15 cellular contexts compared by ENCODE assay signal in the genomic region with DNA sequence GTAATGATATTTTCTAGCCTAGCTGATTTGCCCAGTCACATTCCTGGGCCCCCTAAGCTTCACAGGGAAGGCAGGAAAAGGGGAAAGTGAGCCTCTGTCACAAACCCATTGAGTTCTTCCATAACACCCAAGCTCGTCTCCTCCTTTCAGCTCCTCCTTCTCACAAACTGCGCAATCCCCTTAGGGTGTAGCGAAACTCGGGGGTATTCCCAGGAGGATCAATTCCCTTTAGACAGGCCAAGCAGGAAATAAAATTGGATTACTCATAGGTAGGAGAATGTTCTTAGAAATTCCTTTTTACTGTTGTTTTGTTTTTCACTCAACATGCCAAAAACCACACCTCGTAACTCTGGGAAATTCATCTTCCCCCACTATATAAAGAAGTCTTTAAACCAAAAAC.
A peak's percentile ranks its signal among the peaks of the same experiment; 100 is the strongest.
DNase-seq lines count a peak whose midpoint lies in the region; ATAC-seq and TF ChIP-seq lines count a peak whose summit lies in the region.
"Had no signal": no experiment of that assay in that cellular context is flagged by ENCODE, and none has a peak within 500 bp of the region (broad histone marks: within the 10 kb centered on the region; RNA-seq: fewer than 3 reads in every experiment).

No MANE protein-coding gene starts in this region.

- peak overlapping the region; percentile 55 for H3K27ac ChIP-seq in ACC112 (ENCODE audit: low read depth, low read length)
- peak overlapping the region in 1 of 4 donors; percentile 14 for H3K27ac ChIP-seq in body of pancreas
- H3K27ac ChIP-seq in upper lobe of right lung: no peak overlapping the region
- H3K27ac ChIP-seq: upper lobe of left lung had no signal

- TF ChIP-seq CTCF in body of pancreas (IDR thresholded peaks at IDR 0.05) (no peak), upper lobe of right lung (IDR thresholded peaks at IDR 0.05) (no peak)

- H3K9me3 ChIP-seq in body of pancreas: no peaks in the 10 kb centered on the region
- H3K9me3 ChIP-seq in upper lobe of right lung: no peaks in the 10 kb centered on the region
- H3K9me3 ChIP-seq: upper lobe of left lung had no signal

- DNase-seq in HPDE6-E6E7 (ENCODE audit: extremely low spot score) (peak; percentile 53), body of pancreas (no peak), hepatic stellate cell (ENCODE audit: low spot score) (peak; percentile 12), foreskin melanocyte (no peak), RPMI8226 (no peak), upper lobe of right lung (no peak)
- DNase-seq: activated naive CD8-positive, alpha-beta T cell treated with anti-CD3 and anti-CD28 coated beads, Interleukin-2, amount 50 U/mL, for 24 hours; glutamatergic neuron; immature natural killer cell; NCI-H2081 treated with DMSO at 0.1 percent for 48 hours; stimulated activated naive CD8-positive, alpha-beta T cell treated with anti-CD3 and anti-CD28 coated beads, Interleukin-15, amount 100 ng/mL, for 72 hours; T-helper 1 cell; upper lobe of left lung had no signal

- WGBS in body of pancreas, 2 donors: 55 to 59% methylated on average over 5 of the region's 5 CpGs

- ATAC-seq in body of pancreas (peak; percentile 82), GM19328 (IDR thresholded peaks at IDR 0.05; ENCODE audit: unreplicated experiment) (no peak), upper lobe of right lung (no peak)
- ATAC-seq: activated naive CD8-positive, alpha-beta T cell treated with anti-CD3 and anti-CD28 coated beads, Interleukin-2, amount 50 U/mL, for 24 hours; stimulated activated naive CD8-positive, alpha-beta T cell treated with anti-CD3 and anti-CD28 coated beads, Interleukin-15, amount 100 ng/mL, for 72 hours had no signal

- H3K4me1 ChIP-seq in ACC112 (ENCODE audit: control insufficient read depth, insufficient read depth, low read length, unreplicated experiment): peaks cover 16% of the 10 kb centered on the region
- H3K4me1 ChIP-seq in body of pancreas: no peaks in the 10 kb centered on the region
- no peaks in the 10 kb centered on the region for H3K4me1 ChIP-seq in upper lobe of right lung

- H2AFZ ChIP-seq in ACC112 (ENCODE audit: low read length, unreplicated experiment): no peak overlapping the region

- no peaks in the 10 kb centered on the region for H3K36me3 ChIP-seq in ACC112 (ENCODE audit: insufficient read depth, low read length)
- H3K36me3 ChIP-seq in body of pancreas (replicated peaks in 1 of 2; ENCODE audit: insufficient read depth in 1 of 2, low read depth in 2 of 2): no peaks in the 10 kb centered on the region
- H3K36me3 ChIP-seq in upper lobe of right lung: no peaks in the 10 kb centered on the region
- H3K36me3 ChIP-seq: upper lobe of left lung had no signal

- no peaks in the 10 kb centered on the region for H3K27me3 ChIP-seq in ACC112 (ENCODE audit: insufficient read depth, low read length)
- H3K27me3 ChIP-seq in body of pancreas: no peaks in the 10 kb centered on the region
- H3K27me3 ChIP-seq in upper lobe of right lung: no peaks in the 10 kb centered on the region
- H3K27me3 ChIP-seq: upper lobe of left lung had no signal

- peak in 1 of 3 donors; percentile 12 for TF ChIP-seq POLR2A in body of pancreas (IDR thresholded peaks at IDR 0.05)

- no peaks in the 10 kb centered on the region for H3K79me2 ChIP-seq in ACC112 (ENCODE audit: control insufficient read depth, insufficient read depth, low read length, unreplicated experiment)

- H3K4me3 ChIP-seq in ACC112 (ENCODE audit: low read depth, low read length): no peak overlapping the region; the same call in 1 of the 2 replicates
- no peak overlapping the region for H3K4me3 ChIP-seq in body of pancreas
- H3K4me3 ChIP-seq in upper lobe of right lung: no peak overlapping the region
- H3K4me3 ChIP-seq: upper lobe of left lung had no signal

- intact Hi-C loops in body of pancreas (cut with DNase I) (no loop called here), upper lobe of right lung (cut with DNase I) (no loop called here)

Comparison
In these comparisons a context has a peak if more than half of its experiments do, and no peak if none do; other contexts are left out.
1. DNase-seq: peak in HPDE6-E6E7 (single experiment) and hepatic stellate cell (single experiment); none in body of pancreas (0 of 4), foreskin melanocyte (single experiment), RPMI8226 (single experiment) and upper lobe of right lung (single experiment).